Comparison of ENCODE assay signal across 8 cellular contexts in genomic region chr19:1000095-1000494, GRCh38. TPM values are rescaled to one million over a fixed set of nuclear protein-coding genes. Genes with fewer than 3 reads are reported as not detected.
DNase-seq lines count a peak whose midpoint lies in the region; ATAC-seq and TF ChIP-seq lines count a peak whose summit lies in the region.

A gene with protein sequence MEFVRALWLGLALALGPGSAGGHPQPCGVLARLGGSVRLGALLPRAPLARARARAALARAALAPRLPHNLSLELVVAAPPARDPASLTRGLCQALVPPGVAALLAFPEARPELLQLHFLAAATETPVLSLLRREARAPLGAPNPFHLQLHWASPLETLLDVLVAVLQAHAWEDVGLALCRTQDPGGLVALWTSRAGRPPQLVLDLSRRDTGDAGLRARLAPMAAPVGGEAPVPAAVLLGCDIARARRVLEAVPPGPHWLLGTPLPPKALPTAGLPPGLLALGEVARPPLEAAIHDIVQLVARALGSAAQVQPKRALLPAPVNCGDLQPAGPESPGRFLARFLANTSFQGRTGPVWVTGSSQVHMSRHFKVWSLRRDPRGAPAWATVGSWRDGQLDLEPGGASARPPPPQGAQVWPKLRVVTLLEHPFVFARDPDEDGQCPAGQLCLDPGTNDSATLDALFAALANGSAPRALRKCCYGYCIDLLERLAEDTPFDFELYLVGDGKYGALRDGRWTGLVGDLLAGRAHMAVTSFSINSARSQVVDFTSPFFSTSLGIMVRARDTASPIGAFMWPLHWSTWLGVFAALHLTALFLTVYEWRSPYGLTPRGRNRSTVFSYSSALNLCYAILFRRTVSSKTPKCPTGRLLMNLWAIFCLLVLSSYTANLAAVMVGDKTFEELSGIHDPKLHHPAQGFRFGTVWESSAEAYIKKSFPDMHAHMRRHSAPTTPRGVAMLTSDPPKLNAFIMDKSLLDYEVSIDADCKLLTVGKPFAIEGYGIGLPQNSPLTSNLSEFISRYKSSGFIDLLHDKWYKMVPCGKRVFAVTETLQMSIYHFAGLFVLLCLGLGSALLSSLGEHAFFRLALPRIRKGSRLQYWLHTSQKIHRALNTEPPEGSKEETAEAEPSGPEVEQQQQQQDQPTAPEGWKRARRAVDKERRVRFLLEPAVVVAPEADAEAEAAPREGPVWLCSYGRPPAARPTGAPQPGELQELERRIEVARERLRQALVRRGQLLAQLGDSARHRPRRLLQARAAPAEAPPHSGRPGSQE (plus strand): TSS chr19:1000419. CDS start chr19:1000438, 19 bp downstream.

- no peak for TF ChIP-seq RAD21 in SK-N-SH (IDR thresholded peaks at IDR 0.05; ENCODE audit: low read length)

- WGBS in SK-N-SH (ENCODE audit: low lambda C conversion rate) = 3% methylated on average over 7 of the region's 43 CpGs

- H3K27me3 ChIP-seq in right atrium auricular region (peaks cover 3 to 29% of the 10 kb centered on the region in 2 donors), SK-N-SH (ENCODE audit: insufficient read depth) (peaks cover 57% of the 10 kb centered on the region)

- DNase-seq in Right ventricle myocardium superior (peak; percentile 68), right atrium auricular region (ENCODE audit: low spot score) (no peak), SK-N-SH (peak; percentile 89), hepatic stellate cell (ENCODE audit: low spot score) (peak; percentile 82)
- peak in 1 of 2 donors; percentile 73 for DNase-seq in activated naive CD4-positive, alpha-beta T cell treated with anti-CD3 and anti-CD28 coated beads, Interleukin-2, amount 50 U/mL, for 72 hours (ENCODE audit: low spot score in 2 of 2)
- DNase-seq in stimulated activated CD4-positive, alpha-beta T cell treated with anti-CD3 and anti-CD28 coated beads, Interleukin-1b, Interleukin-23, amount 100 ng/mL, for 48 hours = peak; percentile 69

- H3K9me3 Mint-ChIP-seq in activated naive CD4-positive, alpha-beta T cell treated with anti-CD3 and anti-CD28 coated beads, Interleukin-2, amount 50 U/mL, for 72 hours = no peaks in the 10 kb centered on the region

- POLR2A ChIA-PET in SK-N-SH (lab: Yijun Ruan, JAX) = no interaction called here

- no peaks in the 10 kb centered on the region for H3K79me2 ChIP-seq in SK-N-SH (ENCODE audit: insufficient read depth)

- no peak within 1 kb of the TSS for H3K27ac Mint-ChIP-seq in activated naive CD4-positive, alpha-beta T cell treated with anti-CD3 and anti-CD28 coated beads, Interleukin-2, amount 50 U/mL, for 72 hours

- H3K4me1 ChIP-seq in right atrium auricular region = peaks cover 0 to 28% of the 10 kb centered on the region in 2 donors
- peaks cover 0 to 13% of the 10 kb centered on the region in 2 experiments; a peak in 1 of 4 replicates for H3K4me1 ChIP-seq in SK-N-SH (ENCODE audit: control insufficient read depth in 1 of 2, insufficient read depth in 2 of 2, low read depth in 1 of 2, low read length in 1 of 2)

- TF ChIP-seq EP300 in SK-N-SH (IDR thresholded peaks at IDR 0.05; ENCODE audit: borderline replicate concordance in 1 of 2, low read depth in 1 of 2, low read length in 1 of 2) = no peak

- H3K36me3 Mint-ChIP-seq in activated naive CD4-positive, alpha-beta T cell treated with anti-CD3 and anti-CD28 coated beads, Interleukin-2, amount 50 U/mL, for 72 hours = no peaks in the 10 kb centered on the region

- H3K9ac ChIP-seq in SK-N-SH = no peak within 1 kb of the TSS

- peak within 1 kb of the TSS; percentile 65 for H3K4me2 ChIP-seq in SK-N-SH

- no peak within 1 kb of the TSS for H3K27ac ChIP-seq in right atrium auricular region
- no peak within 1 kb of the TSS for H3K27ac ChIP-seq in SK-N-SH (ENCODE audit: low read depth in 2 of 2, low read length in 1 of 2)

- intact Hi-C loops in Right ventricle myocardium superior (cut with DNase I) = no loop called here

- no peaks in the 10 kb centered on the region for H3K9me3 ChIP-seq in right atrium auricular region
- H3K9me3 ChIP-seq in SK-N-SH = no peaks in the 10 kb centered on the region

- H3K9me2 ChIP-seq in SK-N-SH = no peaks in the 10 kb centered on the region

- no peak within 1 kb of the TSS for H2AFZ ChIP-seq in SK-N-SH (ENCODE audit: low read depth)

- ATAC-seq in Right ventricle myocardium superior (ENCODE audit: poor library complexity) = peak; percentile 30
- ATAC-seq in activated naive CD4-positive, alpha-beta T cell treated with anti-CD3 and anti-CD28 coated beads, Interleukin-2, amount 50 U/mL, for 72 hours = peak; percentile 50 to 64
- no peak for ATAC-seq in HG03342 (IDR thresholded peaks at IDR 0.05; ENCODE audit: unreplicated experiment)
- ATAC-seq in HG02981 (IDR thresholded peaks at IDR 0.05; ENCODE audit: unreplicated experiment) = no peak

- H3K4me3 ChIP-seq in right atrium auricular region (peak within 1 kb of the TSS in 1 of 2 donors; percentile 32), SK-N-SH (ENCODE audit: low read depth in 2 of 2, low read length in 1 of 2) (peak within 1 kb of the TSS; percentile 32 to 55)

- CTCF ChIA-PET in SK-N-SH (lab: Yijun Ruan, JAX) = no interaction called here

- no peaks in the 10 kb centered on the region for H3K36me3 ChIP-seq in right atrium auricular region
- no peaks in the 10 kb centered on the region for H3K36me3 ChIP-seq in SK-N-SH (replicated peaks in 1 of 2; ENCODE audit: control insufficient read depth in 1 of 2, insufficient read depth in 2 of 2, low read length in 1 of 2)

- peaks cover 17% of the 10 kb centered on the region for H3F3A ChIP-seq in SK-N-SH (replicated peaks; ENCODE audit: insufficient read depth)

- TF ChIP-seq CTCF in right atrium auricular region (IDR thresholded peaks at IDR 0.05) = peak in 1 of 2 donors; percentile 58
- TF ChIP-seq CTCF in SK-N-SH (IDR thresholded peaks at IDR 0.05) = peak; percentile 56

- H4K20me1 ChIP-seq in SK-N-SH (ENCODE audit: insufficient read depth) = no peaks in the 10 kb centered on the region

TF ChIP-seq in SK-N-SH, 30 proteins besides CTCF, POLR2A, EP300 and RAD21:
- TF ChIP-seq EZH2phosphoT487 (IDR thresholded peaks at IDR 0.05; ENCODE audit: borderline replicate concordance, low read depth) (no peak), TEAD4 (IDR thresholded peaks at IDR 0.05; ENCODE audit: borderline replicate concordance, insufficient read depth) (no peak), FOXJ3 (CRISPR knock-in tag; IDR thresholded peaks at IDR 0.05) (no peak), SMC3 (IDR thresholded peaks at IDR 0.05; ENCODE audit: low read depth, low read length) (0 out of 2 replicates have a peak, but pooled peaks have one; percentile 16)
- TF ChIP-seq, protein P1, sequence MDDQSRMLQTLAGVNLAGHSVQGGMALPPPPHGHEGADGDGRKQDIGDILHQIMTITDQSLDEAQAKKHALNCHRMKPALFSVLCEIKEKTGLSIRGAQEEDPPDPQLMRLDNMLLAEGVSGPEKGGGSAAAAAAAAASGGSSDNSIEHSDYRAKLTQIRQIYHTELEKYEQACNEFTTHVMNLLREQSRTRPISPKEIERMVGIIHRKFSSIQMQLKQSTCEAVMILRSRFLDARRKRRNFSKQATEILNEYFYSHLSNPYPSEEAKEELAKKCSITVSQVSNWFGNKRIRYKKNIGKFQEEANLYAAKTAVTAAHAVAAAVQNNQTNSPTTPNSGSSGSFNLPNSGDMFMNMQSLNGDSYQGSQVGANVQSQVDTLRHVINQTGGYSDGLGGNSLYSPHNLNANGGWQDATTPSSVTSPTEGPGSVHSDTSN (IDR thresholded peaks at IDR 0.05) = no peak

RNA-seq across cellular contexts. Expression of the gene that starts here (rescaled TPM):
- total RNA-seq in Right ventricle myocardium superior (not detected), right atrium auricular region (under 1 TPM in 1 of 2 donors, not detected in 1; 0.12 TPM)
- polyA plus RNA-seq in SK-N-SH (2012; rRNA removed) = 1.5 and 1.8 TPM in 2 replicates
- 0.45 and 1.1 TPM in 2 replicates for polyA plus RNA-seq in SK-N-SH (2012; cell fraction: cytosol; rRNA removed)
- 4.6 and 5.1 TPM in 2 replicates for polyA plus RNA-seq in SK-N-SH (2012; cell fraction: nucleus; rRNA removed)
- total RNA-seq in activated naive CD4-positive, alpha-beta T cell treated with anti-CD3 and anti-CD28 coated beads, Interleukin-2, amount 50 U/mL, for 72 hours = under 1 TPM; 0.07 to 0.19 TPM

Comparison
In these comparisons a context has a peak if more than half of its experiments do, and no peak if none do; other contexts are left out.
1. Peak in DNase-seq and ATAC-seq in Right ventricle myocardium superior; RNA of the gene not detected or under 1 TPM.
2. Peak in ATAC-seq in activated naive CD4-positive, alpha-beta T cell treated with anti-CD3 and anti-CD28 coated beads, Interleukin-2, amount 50 U/mL, for 72 hours; RNA of the gene not detected or under 1 TPM.